6 cellular contexts compared by ENCODE assay signal in genomic region chr3:128829925-128830625, GRCh38. TPM values are rescaled to one million over a fixed set of nuclear protein-coding genes. Genes with fewer than 3 reads are reported as not detected.
A peak's percentile ranks its signal among the peaks of the same experiment; 100 is the strongest.
DNase-seq lines count a peak whose midpoint lies in the region; ATAC-seq, FAIRE-seq and TF ChIP-seq lines count a peak whose summit lies in the region.
"Not testable (repeated sequence)": the region's sequence is repeated elsewhere in the genome, so short reads cannot be mapped to it uniquely, and the experiment has no call there.

No MANE protein-coding gene starts in this region.

- BruUV-seq in K562 (replicated peaks; lab: Mats Ljungman, UMichigan), result TSS peak; percentile 56
- not testable (repeated sequence) for BruUV-seq in HepG2 (replicated peaks; lab: Mats Ljungman, UMichigan)

- not testable (repeated sequence) for H3K27me3 ChIP-seq in K562 (ENCODE audit: control insufficient read depth in 2 of 2, insufficient read depth in 2 of 2, low read length in 2 of 2); endodermal cell (ENCODE audit: control insufficient read depth, insufficient read depth, low read length, poor library complexity, severe bottlenecking); cardiac muscle cell; HepG2 (ENCODE audit: control insufficient read depth in 1 of 2, insufficient read depth in 2 of 2, low read length in 2 of 2)

- not testable (repeated sequence) for ATAC-seq in K562, HepG2

- 13% methylated on average over 3 of the region's 7 CpGs for WGBS in K562 (ENCODE audit: insufficient coverage, low coverage, missing lambda C conversion rate)
- 66 to 94% methylated on average over 3 to 7 of the region's 7 CpGs for WGBS in endodermal cell (ENCODE audit: insufficient coverage in 1 of 2, insufficient read length in 1 of 2), 2 experiments
- WGBS in HepG2 (ENCODE audit: low lambda C conversion rate), result 37% methylated on average over 7 of the region's 7 CpGs

- H3K4me3 Mint-ChIP-seq in endodermal cell, result not testable (repeated sequence)

- TF ChIP-seq EP300 in K562 (IDR thresholded peaks at IDR 0.05; ENCODE audit: low read length); HepG2 (IDR thresholded peaks at IDR 0.05; ENCODE audit: low read depth in 2 of 2, low read length in 2 of 2); HepG2 (CRISPR knock-in tag; IDR thresholded peaks at IDR 0.05; ENCODE audit: borderline replicate concordance): not testable (repeated sequence)

- TF ChIP-seq CTCF in VCaP (conservative IDR thresholded peaks at IDR 0.05); K562 (IDR thresholded peaks at IDR 0.05 in 2 of 3, conservative IDR thresholded peaks at IDR 0.05 in 1 of 3; ENCODE audit: insufficient read depth in 2 of 3, low read depth in 1 of 3, low read length in 3 of 3); endodermal cell (conservative IDR thresholded peaks at IDR 0.05); cardiac muscle cell (IDR thresholded peaks at IDR 0.05; ENCODE audit: low read depth, low read length); HepG2 (CRISPR knock-in tag; IDR thresholded peaks at IDR 0.05): not testable (repeated sequence)

- not testable (repeated sequence) for H4K20me1 ChIP-seq in K562 (replicated peaks; ENCODE audit: control insufficient read depth, insufficient read depth, low read length); HepG2 (ENCODE audit: insufficient read depth, low read length)

- not testable (repeated sequence) for H3K79me2 ChIP-seq in K562 (ENCODE audit: control insufficient read depth, insufficient read depth, low read length); HepG2 (ENCODE audit: insufficient read depth, low read length)

- FAIRE-seq in K562 (lab: Jason Lieb, UNC); HepG2 (lab: Jason Lieb, UNC): not testable (repeated sequence)

- intact Hi-C loops in K562 (cut with micrococcal nuclease); HepG2 (cut with micrococcal nuclease; ENCODE audit: unreplicated experiment): not testable (repeated sequence)

- not testable (repeated sequence) for H3K27me3 Mint-ChIP-seq in endodermal cell (ENCODE audit: insufficient read depth)

- POLR2A ChIA-PET in K562 (lab: Yijun Ruan, JAX); HepG2 (lab: Yijun Ruan, JAX): not testable (repeated sequence)

- H3K4me1 Mint-ChIP-seq in endodermal cell, result not testable (repeated sequence)

- H3K4me1 ChIP-seq in K562 (replicated peaks in 1 of 2; ENCODE audit: control insufficient read depth in 2 of 2, insufficient read depth in 2 of 2, low read length in 2 of 2) (peaks cover 0 to 12% of the 10 kb centered on the region in 2 experiments; a peak in 3 of 5 replicates), cardiac muscle cell (ENCODE audit: low read depth) (peaks cover 20% of the 10 kb centered on the region)
- H3K4me1 ChIP-seq in endodermal cell (ENCODE audit: control insufficient read depth, insufficient read depth, low read length); HepG2 (ENCODE audit: insufficient read depth, low read length): not testable (repeated sequence)

- peaks cover 11% of the 10 kb centered on the region for H3K36me3 Mint-ChIP-seq in endodermal cell (ENCODE audit: low read depth)

- peak overlapping the region in 1 of 2 experiments; percentile 34; a peak in 2 of 4 replicates for H3K9ac ChIP-seq in K562 (ENCODE audit: insufficient read depth in 1 of 2, low read depth in 2 of 2, low read length in 2 of 2)
- peak overlapping the region; percentile 38 for H3K9ac ChIP-seq in endodermal cell (ENCODE audit: extremely low read depth, low read length, poor library complexity, severe bottlenecking)
- H3K9ac ChIP-seq in HepG2 (ENCODE audit: insufficient read depth, low read depth, low read length), result not testable (repeated sequence)

- H3K4me2 ChIP-seq in K562 (ENCODE audit: insufficient read depth, low read length); HepG2 (ENCODE audit: low read depth, low read length): not testable (repeated sequence)

- CTCF ChIA-PET in K562 (lab: Yijun Ruan, JAX; ENCODE audit: low intra/inter-chr PET ratio); HepG2 (lab: Yijun Ruan, JAX; ENCODE audit: low intra/inter-chr PET ratio, low total read pairs): not testable (repeated sequence)

- not testable (repeated sequence) for H3K27ac Mint-ChIP-seq in endodermal cell

- in situ Hi-C loops in K562 (cut with MboI); HepG2 (cut with HindIII; ENCODE audit: extremely low pct_ligation_motif_present, low pct_unique_long_range_greater_than_20kb): not testable (repeated sequence)

- TF ChIP-seq POLR2A in K562 (conservative IDR thresholded peaks at IDR 0.05); erythroblast (IDR thresholded peaks at IDR 0.05; ENCODE audit: low read length); HepG2 (IDR thresholded peaks at IDR 0.05; ENCODE audit: insufficient read depth in 1 of 2, low read depth in 2 of 2, low read length in 2 of 2): not testable (repeated sequence)

- not testable (repeated sequence) for H3K36me3 ChIP-seq in K562 (ENCODE audit: control insufficient read depth, insufficient read depth, low read length); endodermal cell (ENCODE audit: control insufficient read depth, insufficient read depth, low read length); cardiac muscle cell; HepG2 (replicated peaks in 1 of 2; ENCODE audit: control insufficient read depth in 1 of 2, insufficient read depth in 2 of 2, low read length in 2 of 2)

- not testable (repeated sequence) for TF ChIP-seq RAD21 in K562 (CRISPR knock-in tag; conservative IDR thresholded peaks at IDR 0.05 in 1 of 2, IDR thresholded peaks at IDR 0.05 in 1 of 2); HepG2 (CRISPR knock-in tag; IDR thresholded peaks at IDR 0.05)

- H3K4me3 ChIP-seq in K562; endodermal cell (ENCODE audit: low read length); cardiac muscle cell; HepG2 (replicated peaks in 1 of 3; ENCODE audit: insufficient read depth in 1 of 3, low read depth in 2 of 3, low read length in 3 of 3): not testable (repeated sequence)

- H3K9me1 ChIP-seq in K562 (ENCODE audit: control insufficient read depth, insufficient read depth, low read length), result not testable (repeated sequence)

- H2AFZ ChIP-seq in K562 (ENCODE audit: low read depth, low read length), result peak overlapping the region; percentile 77
- H2AFZ ChIP-seq in HepG2 (ENCODE audit: low read length), result not testable (repeated sequence)

- H3K9me3 ChIP-seq in K562 (replicated peaks; ENCODE audit: control insufficient read depth, insufficient read depth, low read depth, low read length); endodermal cell (ENCODE audit: control insufficient read depth, low read length); cardiac muscle cell (ENCODE audit: low read depth); HepG2 (ENCODE audit: low read length): not testable (repeated sequence)

- not testable (repeated sequence) for H3K9me3 Mint-ChIP-seq in endodermal cell

- DNase-seq in K562 (ENCODE audit: extremely low read depth in 1 of 4, low spot score in 3 of 4); endodermal cell; cardiac muscle cell (ENCODE audit: low read depth in 1 of 2, low spot score in 1 of 2); HepG2 (ENCODE audit: low spot score): not testable (repeated sequence)
- DNase-seq in erythroblast (lab: John Stamatoyannopoulos, UW), result peak; percentile 51 to 61

- H3K27ac ChIP-seq in VCaP (peak overlapping the region; percentile 34), K562 (ENCODE audit: extremely low read depth, low read depth, low read length) (peak overlapping the region; percentile 78), cardiac muscle cell (peak overlapping the region; percentile 84)
- not testable (repeated sequence) for H3K27ac ChIP-seq in endodermal cell (ENCODE audit: low read depth, low read length); HepG2 (ENCODE audit: extremely low read length, insufficient read depth, low read length)

RNA-seq across cellular contexts. Expression of gene ACAD9, which starts 49.3 kb away (rescaled TPM):
- 67.4 and 149 TPM in 2 replicates for total RNA-seq in K562 (2011; cell fraction: chromatin; rRNA removed; ENCODE audit: low replicate concordance)
- total RNA-seq in K562 (2011; cell fraction: nucleolus; rRNA removed), result 104 and 107 TPM in 2 replicates
- 71.4 and 73.7 TPM in 2 replicates for total RNA-seq in K562 (2011; cell fraction: nucleoplasm; rRNA removed)
- total RNA-seq in K562 (2014; rRNA removed), result 30.1 and 31.2 TPM in 2 replicates
- 16.1 and 17.5 TPM in 2 replicates for total RNA-seq in K562 (2014; rRNA removed; fragmentation: Illumina TruSeq; extraction: Trizol)
- total RNA-seq in K562 (2015; rRNA removed; fragmentation: Illumina TruSeq; extraction: Trizol), result 22.5 and 22.8 TPM in 2 replicates
- total RNA-seq in K562 (2021), result 30.3 and 32.6 TPM in 2 replicates
- 18.1 and 21.3 TPM in 2 replicates for polyA plus RNA-seq in K562 (2011; rRNA removed)
- 18.4 and 28.1 TPM in 2 replicates for polyA plus RNA-seq in K562 (2011; cell fraction: cytosol; rRNA removed)
- polyA plus RNA-seq in K562 (2011; cell fraction: nucleus; rRNA removed), result 56.6 and 83.3 TPM in 2 replicates
- 20.0 and 24.2 TPM in 2 replicates for polyA plus RNA-seq in K562 (2012)
- 25.8 and 27.3 TPM in 2 replicates for polyA plus RNA-seq in K562 (2014; fragmentation: Illumina TruSeq; extraction: Trizol)
- 10 to 100 TPM; 10.2 to 11.2 TPM for polyA plus RNA-seq in K562 (2014; fragmentation: Nextera tagmentation; extraction: Ambion mirVana)
- polyA plus RNA-seq in K562 (2014; rRNA removed), result 28.1 and 30.2 TPM in 2 replicates
- polyA minus RNA-seq in K562 (2011; rRNA and poly(A)+ RNA removed), result 20.4 and 22.3 TPM in 2 replicates
- polyA minus RNA-seq in K562 (2011; cell fraction: cytosol; rRNA and poly(A)+ RNA removed), result 12.1 and 14.0 TPM in 2 replicates
- 48.0 and 48.9 TPM in 2 replicates for polyA minus RNA-seq in K562 (2011; cell fraction: nucleus; rRNA and poly(A)+ RNA removed)
- total RNA-seq in endodermal cell, result 10 to 100 TPM; 48.0 to 52.1 TPM
- 32.3 TPM for polyA plus RNA-seq in endodermal cell (2013, experiment 1 of 2)
- polyA plus RNA-seq in endodermal cell (2013, experiment 2 of 2), result 30.3 TPM
- total RNA-seq in cardiac muscle cell, result 38.3 and 61.2 TPM in 2 replicates
- polyA plus RNA-seq in cardiac muscle cell, result 44.5 and 47.7 TPM in 2 replicates
- total RNA-seq in HepG2 (2016; rRNA removed; fragmentation: Illumina TruSeq; extraction: Trizol), result 37.3 and 38.2 TPM in 2 replicates
- total RNA-seq in HepG2 (2016; cell fraction: cytosol; rRNA removed; fragmentation: Illumina TruSeq; extraction: Trizol; ENCODE audit: low read depth), result 8.1 and 10.8 TPM in 2 replicates
- total RNA-seq in HepG2 (2016; cell fraction: insoluble cytoplasmic fraction; rRNA removed; fragmentation: Illumina TruSeq; extraction: Trizol), result 39.1 and 39.5 TPM in 2 replicates
- 11.6 and 12.1 TPM in 2 replicates for total RNA-seq in HepG2 (2016; cell fraction: membrane; rRNA removed; fragmentation: Illumina TruSeq; extraction: Trizol)
- total RNA-seq in HepG2 (2016; cell fraction: nucleus; rRNA removed; fragmentation: Illumina TruSeq; extraction: Trizol), result 44.5 and 48.5 TPM in 2 replicates
- 15.3 and 16.7 TPM in 2 replicates for polyA plus RNA-seq in HepG2 (2011; rRNA removed)
- 12.8 and 15.9 TPM in 2 replicates for polyA plus RNA-seq in HepG2 (2011; cell fraction: cytosol; rRNA removed)
- polyA plus RNA-seq in HepG2 (2011; cell fraction: nucleus; rRNA removed), result 45.5 and 47.0 TPM in 2 replicates
- polyA plus RNA-seq in HepG2 (2012), result 8.2 and 9.0 TPM in 2 replicates
- 4.2 and 5.4 TPM in 2 replicates for polyA plus RNA-seq in HepG2 (2016; cell fraction: cytosol; fragmentation: Illumina TruSeq; extraction: Trizol; ENCODE audit: low read depth)
- 34.4 and 38.2 TPM in 2 replicates for polyA plus RNA-seq in HepG2 (2016; cell fraction: insoluble cytoplasmic fraction; fragmentation: Illumina TruSeq; extraction: Trizol; ENCODE audit: low read depth)
- polyA plus RNA-seq in HepG2 (2016; cell fraction: membrane; fragmentation: Illumina TruSeq; extraction: Trizol; ENCODE audit: low read depth), result 6.2 and 6.9 TPM in 2 replicates
- 43.1 and 43.8 TPM in 2 replicates for polyA plus RNA-seq in HepG2 (2016; cell fraction: nucleus; fragmentation: Illumina TruSeq; extraction: Trizol; ENCODE audit: insufficient read depth, low read depth)
- 54.0 and 100 TPM in 2 replicates for polyA minus RNA-seq in HepG2 (2011; rRNA and poly(A)+ RNA removed; ENCODE audit: low replicate concordance)
- polyA minus RNA-seq in HepG2 (2011; cell fraction: cytosol; rRNA and poly(A)+ RNA removed), result 8.7 and 11.3 TPM in 2 replicates
- 62.3 and 66.0 TPM in 2 replicates for polyA minus RNA-seq in HepG2 (2011; cell fraction: nucleus; rRNA and poly(A)+ RNA removed)
